15 cellular contexts compared by ENCODE assay signal in the genomic region with DNA sequence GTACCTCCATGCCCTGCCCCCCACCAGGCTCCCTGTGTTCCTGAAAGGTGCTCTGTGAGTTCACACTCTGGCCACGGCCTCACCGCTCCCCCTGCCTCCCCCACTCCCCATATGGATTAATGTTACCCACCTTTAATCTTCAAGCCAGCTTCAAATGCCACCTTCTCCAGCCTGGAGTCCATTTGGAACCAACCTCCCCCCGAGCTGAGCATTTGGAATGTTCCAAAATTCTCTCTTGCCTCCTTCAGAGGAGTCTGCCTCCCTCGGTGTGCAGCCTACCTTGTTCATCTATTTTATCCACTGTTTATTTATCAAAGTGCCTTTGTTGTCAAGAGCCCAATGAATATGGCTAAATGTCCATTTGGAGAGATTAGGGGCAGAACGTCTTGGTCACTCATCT. TPM values are rescaled to one million over a fixed set of nuclear protein-coding genes. Genes with fewer than 3 reads are reported as not detected.
DNase-seq lines count a peak whose midpoint lies in the region; ATAC-seq and TF ChIP-seq lines count a peak whose summit lies in the region.
"Had no signal": no experiment of that assay in that cellular context is flagged by ENCODE, and none has a peak within 500 bp of the region (broad histone marks: within the 10 kb centered on the region; RNA-seq: fewer than 3 reads in every experiment).

No MANE protein-coding gene starts in this region.

- dilution Hi-C loops in mammary epithelial cell (cut with HindIII; ENCODE audit: low sequenced_read_pairs), result no loop called here

- WGBS in mammary epithelial cell (ENCODE audit: low coverage, missing lambda C conversion rate), result 94% methylated on average over 3 of the region's 5 CpGs

- TF ChIP-seq CTCF in C4-2B (conservative IDR thresholded peaks at IDR 0.05) (no peak), LNCaP clone FGC (IDR thresholded peaks at IDR 0.05; ENCODE audit: control insufficient read depth, extremely low read depth, insufficient read depth) (no peak), mammary epithelial cell (conservative IDR thresholded peaks at IDR 0.05 in 1 of 2, IDR thresholded peaks at IDR 0.05 in 1 of 2; ENCODE audit: extremely low read depth in 1 of 2, insufficient read depth in 1 of 2, low read depth in 1 of 2, low read length in 2 of 2) (no peak), osteoblast (IDR thresholded peaks at IDR 0.05; ENCODE audit: extremely low read depth, low read depth, low read length) (no peak), right atrium auricular region (IDR thresholded peaks at IDR 0.05) (no peak)

- H3K36me3 ChIP-seq in mammary epithelial cell (ENCODE audit: insufficient read depth, low read length) (peaks cover 2% of the 10 kb centered on the region), osteoblast (ENCODE audit: insufficient read depth, low read length) (peaks cover 68% of the 10 kb centered on the region), right atrium auricular region (peaks cover 49% of the 10 kb centered on the region)

- H3K4me1 ChIP-seq in mammary epithelial cell (ENCODE audit: insufficient read depth, low read length), result peaks cover 23% of the 10 kb centered on the region
- peaks cover 12% of the 10 kb centered on the region for H3K4me1 ChIP-seq in osteoblast (ENCODE audit: insufficient read depth, low read length)
- peaks cover 0 to 17% of the 10 kb centered on the region in 2 donors for H3K4me1 ChIP-seq in right atrium auricular region

- no TSS peak for BruUV-seq in mammary epithelial cell (replicated peaks; lab: Mats Ljungman, UMichigan)

- H3K9ac ChIP-seq in mammary epithelial cell (ENCODE audit: insufficient read depth, low read length), result no peak overlapping the region

- H2AFZ ChIP-seq in mammary epithelial cell (ENCODE audit: low read depth, low read length), result no peak overlapping the region
- H2AFZ ChIP-seq in osteoblast (ENCODE audit: low read length), result no peak overlapping the region

- CTCF ChIA-PET in mammary epithelial cell (lab: Charles Lee; ENCODE audit: low non-redundant PET), result interaction anchor here (0.6 kb wide), 1 partner anchor 82 kb away, joined by 3 read pairs; no protein-coding TSS in a partner anchor

- H3K4me3 ChIP-seq in LNCaP clone FGC (ENCODE audit: low read depth, low read length), result peak overlapping the region; percentile 10; the same call in 1 of the 2 replicates
- H3K4me3 ChIP-seq in mammary epithelial cell (replicated peaks in 1 of 3; ENCODE audit: insufficient read depth in 1 of 3, low read depth in 2 of 3, low read length in 3 of 3), result no peak overlapping the region
- no peak overlapping the region for H3K4me3 ChIP-seq in osteoblast (ENCODE audit: insufficient read depth, low read length)
- H3K4me3 ChIP-seq in right atrium auricular region, result no peak overlapping the region

- no peaks in the 10 kb centered on the region for H3K9me3 ChIP-seq in mammary epithelial cell (replicated peaks; ENCODE audit: insufficient read depth, low read length)
- H3K9me3 ChIP-seq in osteoblast (ENCODE audit: low read depth, low read length), result no peaks in the 10 kb centered on the region
- no peaks in the 10 kb centered on the region for H3K9me3 ChIP-seq in right atrium auricular region

- no peak for DNase-seq in LNCaP clone FGC (ENCODE audit: low read depth)
- no peak for DNase-seq in mammary epithelial cell
- peak; percentile 30 for DNase-seq in osteoblast (ENCODE audit: insufficient read length, low spot score, missing footprints)
- DNase-seq in right atrium auricular region (ENCODE audit: low spot score), result no peak
- no peak for DNase-seq in NCI-H1048 (lab: John Stamatoyannopoulos, UW)
- no peak for DNase-seq in HCEC 1CT
- DNase-seq: CD8-positive, alpha-beta T cell; NCI-H1694 treated with DMSO at 0.1 percent for 48 hours; NCI-H510A; NCI-H748 treated with DMSO at 0.1 percent for 48 hours; NK-92 treated with Interleukin-12 subunit alpha and Interleukin-12 subunit beta, amount 100 ng/mL, for 24 hours; SIG-M5 had no signal

- ATAC-seq in HG02981 (IDR thresholded peaks at IDR 0.05; ENCODE audit: unreplicated experiment), result no peak
- ATAC-seq: CD8-positive, alpha-beta T cell; SK-N-SH treated with all-trans-retinoic acid at 6 μM for 48 hours had no signal

- H3K27me3 ChIP-seq in mammary epithelial cell (ENCODE audit: insufficient read depth, low read length) (no peaks in the 10 kb centered on the region), osteoblast (ENCODE audit: insufficient read depth, low read length) (no peaks in the 10 kb centered on the region), right atrium auricular region (no peaks in the 10 kb centered on the region)

- H3K4me2 ChIP-seq in mammary epithelial cell (ENCODE audit: insufficient read depth, low read depth, low read length) (peak overlapping the region; percentile 0), osteoblast (ENCODE audit: insufficient read depth, low read length) (no peak overlapping the region)

- no peaks in the 10 kb centered on the region for H4K20me1 ChIP-seq in mammary epithelial cell (ENCODE audit: insufficient read depth, low read length)
- H4K20me1 ChIP-seq in osteoblast (ENCODE audit: insufficient read depth, low read length), result peaks cover 57% of the 10 kb centered on the region

- H3K79me2 ChIP-seq in mammary epithelial cell (ENCODE audit: insufficient read depth, low read length) (peaks cover 37% of the 10 kb centered on the region), osteoblast (ENCODE audit: insufficient read depth, low read length) (peaks cover 70% of the 10 kb centered on the region)

- in situ Hi-C loops in mammary epithelial cell (cut with MboI; ENCODE audit: low sequenced_read_pairs in 2 of 2), result loop anchor here in 1 of 2 donors (10.0 kb wide), 1 partner anchor 143 kb away; no protein-coding TSS in a partner anchor

- intact Hi-C loops in mammary epithelial cell (cut with micrococcal nuclease), result loop anchor here (10.0 kb wide), 1 partner anchor 283 kb away; the partner anchor contains the start of gene SPTAN1

- peak overlapping the region; percentile 25 for H3K27ac ChIP-seq in C4-2B
- H3K27ac ChIP-seq in mammary epithelial cell (ENCODE audit: insufficient read depth, low read depth, low read length), result no peak overlapping the region
- H3K27ac ChIP-seq in osteoblast (ENCODE audit: low read depth, low read length), result no peak overlapping the region
- H3K27ac ChIP-seq in right atrium auricular region, result no peak overlapping the region

RNA-seq across cellular contexts. Expression of gene GOLGA2, which starts 4.3 kb away (rescaled TPM):
- total RNA-seq in mammary epithelial cell (10 to 100 TPM; 42.2 to 76.7 TPM), osteoblast (121 and 137 TPM in 2 replicates), right atrium auricular region (10 to 100 TPM; 83.3 to 91.6 TPM)
- 36.5 TPM for polyA plus RNA-seq in mammary epithelial cell
- polyA minus RNA-seq in mammary epithelial cell, result 112 TPM

RNA-seq across cellular contexts. Expression of gene SWI5, which starts 4.6 kb away (rescaled TPM):
- total RNA-seq in mammary epithelial cell (10 to 100 TPM; 13.5 to 26.3 TPM), osteoblast (19.2 and 20.3 TPM in 2 replicates), right atrium auricular region (10 to 100 TPM; 21.5 to 23.0 TPM)
- 43.8 TPM for polyA plus RNA-seq in mammary epithelial cell
- 5.2 TPM for polyA minus RNA-seq in mammary epithelial cell

RNA-seq across cellular contexts. Expression of gene TRUB2, which starts 50.7 kb away (rescaled TPM):
- total RNA-seq in mammary epithelial cell, result 10 to 100 TPM; 14.7 to 28.6 TPM
- 21.3 TPM for polyA plus RNA-seq in mammary epithelial cell
- polyA minus RNA-seq in mammary epithelial cell, result 16.2 TPM
- 16.2 and 16.3 TPM in 2 replicates for total RNA-seq in osteoblast
- total RNA-seq in right atrium auricular region, result 10 to 100 TPM in 1 of 2 donors, 1 to 10 TPM in 1; 9.3 to 10.2 TPM

RNA-seq across cellular contexts. Expression of gene COQ4, which starts 51.1 kb away (rescaled TPM):
- total RNA-seq in mammary epithelial cell (10 to 100 TPM; 32.7 to 33.7 TPM), osteoblast (34.7 and 34.8 TPM in 2 replicates), right atrium auricular region (10 to 100 TPM; 31.4 to 33.6 TPM)
- 39.9 TPM for polyA plus RNA-seq in mammary epithelial cell
- polyA minus RNA-seq in mammary epithelial cell, result 25.3 TPM
